ENCODE assay signal across 2 cellular contexts in the genomic region with DNA sequence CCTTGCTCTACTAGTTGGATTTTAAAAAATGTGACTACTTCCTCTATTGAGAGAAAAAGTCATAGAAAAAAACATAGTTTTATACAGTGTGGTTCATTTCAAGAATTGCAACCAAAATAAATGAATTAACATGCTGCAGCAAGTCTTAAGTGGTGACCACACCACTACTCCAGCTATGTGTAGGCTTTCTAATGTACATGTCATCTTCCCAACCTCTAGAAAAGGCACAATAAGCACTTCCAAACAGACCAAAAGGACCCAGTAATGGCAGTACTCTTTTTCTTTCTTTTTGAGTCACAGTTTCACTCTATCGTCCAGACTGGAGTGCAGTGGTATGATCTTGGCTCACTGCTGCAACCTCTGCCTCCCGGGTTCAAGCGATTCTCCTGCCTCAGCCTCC.
A peak's percentile ranks its signal among the peaks of the same experiment; 100 is the strongest.
TF ChIP-seq lines count a peak whose summit lies in the region.

No MANE protein-coding gene starts in this region.

TF ChIP-seq in GM23338, 12 proteins besides CTCF, POLR2A, EP300 and RAD21 (continues in another document):
- TF ChIP-seq, protein P1, sequence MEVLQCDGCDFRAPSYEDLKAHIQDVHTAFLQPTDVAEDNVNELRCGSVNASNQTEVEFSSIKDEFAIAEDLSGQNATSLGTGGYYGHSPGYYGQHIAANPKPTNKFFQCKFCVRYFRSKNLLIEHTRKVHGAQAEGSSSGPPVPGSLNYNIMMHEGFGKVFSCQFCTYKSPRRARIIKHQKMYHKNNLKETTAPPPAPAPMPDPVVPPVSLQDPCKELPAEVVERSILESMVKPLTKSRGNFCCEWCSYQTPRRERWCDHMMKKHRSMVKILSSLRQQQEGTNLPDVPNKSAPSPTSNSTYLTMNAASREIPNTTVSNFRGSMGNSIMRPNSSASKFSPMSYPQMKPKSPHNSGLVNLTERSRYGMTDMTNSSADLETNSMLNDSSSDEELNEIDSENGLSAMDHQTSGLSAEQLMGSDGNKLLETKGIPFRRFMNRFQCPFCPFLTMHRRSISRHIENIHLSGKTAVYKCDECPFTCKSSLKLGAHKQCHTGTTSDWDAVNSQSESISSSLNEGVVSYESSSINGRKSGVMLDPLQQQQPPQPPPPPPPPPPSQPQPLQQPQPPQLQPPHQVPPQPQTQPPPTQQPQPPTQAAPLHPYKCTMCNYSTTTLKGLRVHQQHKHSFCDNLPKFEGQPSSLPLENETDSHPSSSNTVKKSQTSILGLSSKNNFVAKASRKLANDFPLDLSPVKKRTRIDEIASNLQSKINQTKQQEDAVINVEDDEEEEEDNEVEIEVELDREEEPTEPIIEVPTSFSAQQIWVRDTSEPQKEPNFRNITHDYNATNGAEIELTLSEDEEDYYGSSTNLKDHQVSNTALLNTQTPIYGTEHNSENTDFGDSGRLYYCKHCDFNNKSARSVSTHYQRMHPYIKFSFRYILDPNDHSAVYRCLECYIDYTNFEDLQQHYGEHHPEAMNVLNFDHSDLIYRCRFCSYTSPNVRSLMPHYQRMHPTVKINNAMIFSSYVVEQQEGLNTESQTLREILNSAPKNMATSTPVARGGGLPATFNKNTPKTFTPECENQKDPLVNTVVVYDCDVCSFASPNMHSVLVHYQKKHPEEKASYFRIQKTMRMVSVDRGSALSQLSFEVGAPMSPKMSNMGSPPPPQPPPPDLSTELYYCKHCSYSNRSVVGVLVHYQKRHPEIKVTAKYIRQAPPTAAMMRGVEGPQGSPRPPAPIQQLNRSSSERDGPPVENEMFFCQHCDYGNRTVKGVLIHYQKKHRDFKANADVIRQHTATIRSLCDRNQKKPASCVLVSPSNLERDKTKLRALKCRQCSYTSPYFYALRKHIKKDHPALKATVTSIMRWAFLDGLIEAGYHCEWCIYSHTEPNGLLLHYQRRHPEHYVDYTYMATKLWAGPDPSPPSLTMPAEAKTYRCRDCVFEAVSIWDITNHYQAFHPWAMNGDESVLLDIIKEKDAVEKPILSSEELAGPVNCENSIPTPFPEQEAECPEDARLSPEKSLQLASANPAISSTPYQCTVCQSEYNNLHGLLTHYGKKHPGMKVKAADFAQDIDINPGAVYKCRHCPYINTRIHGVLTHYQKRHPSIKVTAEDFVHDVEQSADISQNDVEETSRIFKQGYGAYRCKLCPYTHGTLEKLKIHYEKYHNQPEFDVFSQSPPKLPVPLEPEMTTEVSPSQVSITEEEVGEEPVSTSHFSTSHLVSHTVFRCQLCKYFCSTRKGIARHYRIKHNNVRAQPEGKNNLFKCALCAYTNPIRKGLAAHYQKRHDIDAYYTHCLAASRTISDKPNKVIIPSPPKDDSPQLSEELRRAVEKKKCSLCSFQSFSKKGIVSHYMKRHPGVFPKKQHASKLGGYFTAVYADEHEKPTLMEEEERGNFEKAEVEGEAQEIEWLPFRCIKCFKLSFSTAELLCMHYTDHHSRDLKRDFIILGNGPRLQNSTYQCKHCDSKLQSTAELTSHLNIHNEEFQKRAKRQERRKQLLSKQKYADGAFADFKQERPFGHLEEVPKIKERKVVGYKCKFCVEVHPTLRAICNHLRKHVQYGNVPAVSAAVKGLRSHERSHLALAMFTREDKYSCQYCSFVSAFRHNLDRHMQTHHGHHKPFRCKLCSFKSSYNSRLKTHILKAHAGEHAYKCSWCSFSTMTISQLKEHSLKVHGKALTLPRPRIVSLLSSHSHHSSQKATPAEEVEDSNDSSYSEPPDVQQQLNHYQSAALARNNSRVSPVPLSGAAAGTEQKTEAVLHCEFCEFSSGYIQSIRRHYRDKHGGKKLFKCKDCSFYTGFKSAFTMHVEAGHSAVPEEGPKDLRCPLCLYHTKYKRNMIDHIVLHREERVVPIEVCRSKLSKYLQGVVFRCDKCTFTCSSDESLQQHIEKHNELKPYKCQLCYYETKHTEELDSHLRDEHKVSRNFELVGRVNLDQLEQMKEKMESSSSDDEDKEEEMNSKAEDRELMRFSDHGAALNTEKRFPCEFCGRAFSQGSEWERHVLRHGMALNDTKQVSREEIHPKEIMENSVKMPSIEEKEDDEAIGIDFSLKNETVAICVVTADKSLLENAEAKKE (CRISPR knock-in tag; IDR thresholded peaks at IDR 0.05), result no peak
- no peak for TF ChIP-seq EZH2 (IDR thresholded peaks at IDR 0.05; ENCODE audit: low read depth, unreplicated experiment)
- TF ChIP-seq EZH2phosphoT487 (IDR thresholded peaks at IDR 0.05; ENCODE audit: unreplicated experiment), result no peak
- no peak for TF ChIP-seq ETS1 (IDR thresholded peaks at IDR 0.05)
- TF ChIP-seq JUNB (IDR thresholded peaks at IDR 0.05; ENCODE audit: unreplicated experiment), result no peak
- no peak for TF ChIP-seq NANOG (IDR thresholded peaks at IDR 0.05; ENCODE audit: borderline replicate concordance)
- TF ChIP-seq CREB1 (CRISPR knock-in tag; IDR thresholded peaks at IDR 0.05; ENCODE audit: low read depth), result no peak
- TF ChIP-seq ZNF114 (CRISPR knock-in tag; IDR thresholded peaks at IDR 0.05), result no peak
- TF ChIP-seq, protein P2, sequence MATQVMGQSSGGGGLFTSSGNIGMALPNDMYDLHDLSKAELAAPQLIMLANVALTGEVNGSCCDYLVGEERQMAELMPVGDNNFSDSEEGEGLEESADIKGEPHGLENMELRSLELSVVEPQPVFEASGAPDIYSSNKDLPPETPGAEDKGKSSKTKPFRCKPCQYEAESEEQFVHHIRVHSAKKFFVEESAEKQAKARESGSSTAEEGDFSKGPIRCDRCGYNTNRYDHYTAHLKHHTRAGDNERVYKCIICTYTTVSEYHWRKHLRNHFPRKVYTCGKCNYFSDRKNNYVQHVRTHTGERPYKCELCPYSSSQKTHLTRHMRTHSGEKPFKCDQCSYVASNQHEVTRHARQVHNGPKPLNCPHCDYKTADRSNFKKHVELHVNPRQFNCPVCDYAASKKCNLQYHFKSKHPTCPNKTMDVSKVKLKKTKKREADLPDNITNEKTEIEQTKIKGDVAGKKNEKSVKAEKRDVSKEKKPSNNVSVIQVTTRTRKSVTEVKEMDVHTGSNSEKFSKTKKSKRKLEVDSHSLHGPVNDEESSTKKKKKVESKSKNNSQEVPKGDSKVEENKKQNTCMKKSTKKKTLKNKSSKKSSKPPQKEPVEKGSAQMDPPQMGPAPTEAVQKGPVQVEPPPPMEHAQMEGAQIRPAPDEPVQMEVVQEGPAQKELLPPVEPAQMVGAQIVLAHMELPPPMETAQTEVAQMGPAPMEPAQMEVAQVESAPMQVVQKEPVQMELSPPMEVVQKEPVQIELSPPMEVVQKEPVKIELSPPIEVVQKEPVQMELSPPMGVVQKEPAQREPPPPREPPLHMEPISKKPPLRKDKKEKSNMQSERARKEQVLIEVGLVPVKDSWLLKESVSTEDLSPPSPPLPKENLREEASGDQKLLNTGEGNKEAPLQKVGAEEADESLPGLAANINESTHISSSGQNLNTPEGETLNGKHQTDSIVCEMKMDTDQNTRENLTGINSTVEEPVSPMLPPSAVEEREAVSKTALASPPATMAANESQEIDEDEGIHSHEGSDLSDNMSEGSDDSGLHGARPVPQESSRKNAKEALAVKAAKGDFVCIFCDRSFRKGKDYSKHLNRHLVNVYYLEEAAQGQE (IDR thresholded peaks at IDR 0.05; ENCODE audit: unreplicated experiment), result no peak
- TF ChIP-seq ZNF331 (CRISPR knock-in tag; IDR thresholded peaks at IDR 0.05; ENCODE audit: low read depth), result no peak

TF ChIP-seq in GM12878, 131 proteins besides CTCF, POLR2A, EP300 and RAD21 (continued from another document):
- peak; percentile 41; the same call in 1 of the 2 replicates for TF ChIP-seq RUNX3 (IDR thresholded peaks at IDR 0.05; ENCODE audit: low read length)
